Comparison of ENCODE assay signal across 27 cellular contexts in genomic region chr15:61748529-61748928, GRCh38.
DNase-seq lines count a peak whose midpoint lies in the region; ATAC-seq lines count a peak whose summit lies in the region.
"Had no signal": no experiment of that assay in that cellular context is flagged by ENCODE, and none has a peak within 500 bp of the region (broad histone marks: within the 10 kb centered on the region; RNA-seq: fewer than 3 reads in every experiment).

No MANE protein-coding gene starts in this region.

- no peak overlapping the region for H4K91ac ChIP-seq in mesenchymal stem cell (ENCODE audit: low read length)

- H4K8ac ChIP-seq in mesenchymal stem cell (ENCODE audit: low read length), result no peak overlapping the region

- H3K27me3 ChIP-seq in mesenchymal stem cell (ENCODE audit: control insufficient read depth in 1 of 2, insufficient read depth in 1 of 2, low read length in 2 of 2), result no peaks in the 10 kb centered on the region
- H3K27me3 ChIP-seq: gastroesophageal sphincter, neural progenitor cell, Peyer's patch, right atrium auricular region, transverse colon had no signal

- no peak overlapping the region for H3K14ac ChIP-seq in mesenchymal stem cell (ENCODE audit: low read length in 2 of 2)

- no peak overlapping the region for H3K4ac ChIP-seq in mesenchymal stem cell (ENCODE audit: low read depth in 1 of 2, low read length in 2 of 2)

- no peak overlapping the region for H3K4me2 ChIP-seq in mesenchymal stem cell (ENCODE audit: low read length, poor library complexity, severe bottlenecking)
- H3K4me2 ChIP-seq: neural progenitor cell had no signal

- peak; percentile 84 for DNase-seq in DMS53 (lab: John Stamatoyannopoulos, UW)
- peak; percentile 60 for DNase-seq in HS-5 (ENCODE audit: low read depth)
- DNase-seq in epithelial cell of prostate (ENCODE audit: low read depth, low spot score), result peak; percentile 71
- peak; percentile 34 for DNase-seq in skeletal muscle cell (ENCODE audit: low read depth)
- DNase-seq in mesenchymal stem cell, result no peak
- no peak for DNase-seq in Ammon's horn (ENCODE audit: low spot score)
- DNase-seq: activated CD4-positive, alpha-beta memory T cell treated with anti-CD3 and anti-CD28 coated beads for 36 hours; activated CD4-positive, CD25-positive, alpha-beta regulatory T cell treated with anti-CD3 and anti-CD28 coated beads, Interleukin-2, amount 50 U/mL, for 72 hours; activated CD8-positive, alpha-beta memory T cell treated with anti-CD3 and anti-CD28 coated beads, Interleukin-2, amount 50 U/mL, for 4 hours; activated naive CD4-positive, alpha-beta T cell treated with anti-CD3 and anti-CD28 coated beads, Interleukin-2, amount 10 ng/mL, durations not matched to agents 7 days and 5 days; CD4-positive, CD25-positive, alpha-beta regulatory T cell; hippocampal formation; Kasumi-1; mesendoderm; NCI-H1694 treated with DMSO at 0.1 percent for 48 hours; NCI-H2171; NCI-H526 treated with DMSO at 0.1 percent for 48 hours; Peyer's patch; stimulated activated CD4-positive, alpha-beta T cell treated with anti-CD3 and anti-CD28 coated beads, Interleukin-2, amount 100 ng/mL, for 48 hours; transverse colon had no signal

- WGBS in mesenchymal stem cell, result no CpG with 5 or more reads among the region's 2 CpGs

- no peak overlapping the region for H2BK12ac ChIP-seq in mesenchymal stem cell (ENCODE audit: low read length in 2 of 2)

- H2AFZ ChIP-seq in mesenchymal stem cell (ENCODE audit: low read depth, low read length), result no peak overlapping the region
- H2AFZ ChIP-seq: neural progenitor cell, parathyroid adenoma had no signal

- H3K4me3 ChIP-seq in skeletal muscle cell (ENCODE audit: low read depth, low read length) (no peak overlapping the region), mesenchymal stem cell (ENCODE audit: insufficient read depth in 1 of 2, low read depth in 1 of 2, low read length in 2 of 2) (no peak overlapping the region)
- H3K4me3 ChIP-seq: gastroesophageal sphincter, neural progenitor cell, Peyer's patch, right atrium auricular region, SJSA1, transverse colon had no signal

- H3K18ac ChIP-seq in mesenchymal stem cell (ENCODE audit: low read depth in 1 of 2, low read length in 2 of 2), result no peak overlapping the region

- no peak overlapping the region for H2BK15ac ChIP-seq in mesenchymal stem cell (ENCODE audit: low read depth, poor library complexity, severe bottlenecking)

- H3K9ac ChIP-seq in mesenchymal stem cell (ENCODE audit: low read length), result no peak overlapping the region
- H3K9ac ChIP-seq: neural progenitor cell, parathyroid adenoma had no signal

- H3K36me3 ChIP-seq in mesenchymal stem cell (ENCODE audit: control insufficient read depth in 1 of 2, insufficient read depth in 2 of 2, low read depth in 1 of 2, low read length in 2 of 2), result no peaks in the 10 kb centered on the region
- H3K36me3 ChIP-seq: gastroesophageal sphincter, neural progenitor cell, Peyer's patch, right atrium auricular region, SJSA1, transverse colon had no signal

- no peaks in the 10 kb centered on the region for H3K4me1 ChIP-seq in mesenchymal stem cell (ENCODE audit: control insufficient read depth, insufficient read depth, low read depth, low read length)
- H3K4me1 ChIP-seq: gastroesophageal sphincter, neural progenitor cell, parathyroid adenoma, Peyer's patch, right atrium auricular region had no signal

- no peak overlapping the region for H3K23ac ChIP-seq in mesenchymal stem cell (ENCODE audit: low read length in 2 of 2)

- no peaks in the 10 kb centered on the region for H3K79me1 ChIP-seq in mesenchymal stem cell (replicated peaks; ENCODE audit: low read length, poor library complexity, severe bottlenecking)

- H2BK120ac ChIP-seq in mesenchymal stem cell (ENCODE audit: low read depth, low read length), result no peak overlapping the region

- H2AK5ac ChIP-seq in mesenchymal stem cell (ENCODE audit: low read length, severe bottlenecking), result no peak overlapping the region

- H3K9me3 ChIP-seq in mesenchymal stem cell (ENCODE audit: control insufficient read depth, low read length), result no peaks in the 10 kb centered on the region
- H3K9me3 ChIP-seq: gastroesophageal sphincter, Peyer's patch, right atrium auricular region, SJSA1, transverse colon had no signal

- no peak overlapping the region for H2BK5ac ChIP-seq in mesenchymal stem cell (ENCODE audit: low read depth, low read length, poor library complexity, severe bottlenecking)

- no peak for ATAC-seq in GM21390 (IDR thresholded peaks at IDR 0.05; ENCODE audit: unreplicated experiment)
- ATAC-seq: gastroesophageal sphincter, HepG2 had no signal

- H3K27ac ChIP-seq in epithelial cell of prostate (peak overlapping the region; percentile 84), mesenchymal stem cell (ENCODE audit: low read length, poor library complexity, severe bottlenecking) (no peak overlapping the region)
- H3K27ac ChIP-seq: gastroesophageal sphincter, neural progenitor cell, parathyroid adenoma, Peyer's patch, right atrium auricular region, SJSA1, transverse colon had no signal

Comparison
In these comparisons a context has a peak if more than half of its experiments do, and no peak if none do; other contexts are left out.
1. DNase-seq: peak in DMS53 (single experiment), HS-5 (single experiment), epithelial cell of prostate (single experiment) and skeletal muscle cell (single experiment); none in mesenchymal stem cell (single experiment) and Ammon's horn (single experiment).